In the genomic region with DNA sequence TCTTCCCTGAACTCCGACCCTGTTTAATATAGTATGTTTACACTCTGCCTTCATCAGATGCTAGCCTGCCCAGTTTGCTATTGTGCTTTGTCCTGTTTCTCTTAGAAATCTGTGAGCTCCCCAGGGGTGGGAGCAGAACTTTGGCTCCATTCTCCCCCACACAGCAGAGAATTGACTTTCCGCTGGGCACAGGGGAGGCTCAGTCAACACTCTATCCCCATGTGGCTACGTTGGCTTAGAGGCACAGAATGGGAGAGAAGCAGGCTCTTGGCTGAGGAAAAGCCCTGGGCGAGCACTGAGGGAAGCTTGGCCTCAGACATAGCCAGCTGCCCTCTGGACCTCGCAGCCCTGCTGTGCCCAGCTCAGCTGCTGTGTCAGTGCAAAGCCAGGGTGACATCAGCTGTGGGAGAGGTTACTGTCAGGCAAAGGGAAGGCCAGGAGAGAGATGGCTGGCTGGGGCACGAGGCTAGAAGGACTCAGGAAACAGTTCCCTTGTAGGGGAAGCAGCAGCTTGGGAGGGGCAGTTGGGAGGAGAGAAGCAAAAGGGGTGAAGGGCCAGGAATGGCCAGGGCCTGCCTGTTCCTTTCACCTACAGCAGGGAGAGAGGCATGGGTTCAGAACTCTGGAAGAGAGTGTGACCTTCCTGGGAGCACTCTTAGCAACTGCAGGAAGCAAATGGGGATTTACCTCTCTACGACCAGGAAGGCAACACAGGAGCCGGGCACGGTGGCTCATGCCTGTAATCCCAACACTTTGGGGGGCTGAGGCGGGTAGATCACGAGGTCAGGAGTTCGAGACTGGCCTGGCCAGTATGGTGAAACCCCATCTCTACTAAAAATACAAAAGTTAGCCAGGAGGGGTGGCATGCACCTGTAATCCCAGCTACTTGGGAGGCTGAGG, we compare ENCODE assay signal across 10 cellular contexts. TPM values are rescaled to one million over a fixed set of nuclear protein-coding genes. Genes with fewer than 3 reads are reported as not detected.
DNase-seq lines count a peak whose midpoint lies in the region; ATAC-seq and TF ChIP-seq lines count a peak whose summit lies in the region.
"Had no signal": no experiment of that assay in that cellular context is flagged by ENCODE, and none has a peak within 500 bp of the region (broad histone marks: within the 10 kb centered on the region; RNA-seq: fewer than 3 reads in every experiment).

No MANE protein-coding gene starts in this region.

- H2AFZ ChIP-seq in GM23338: peak overlapping the region; percentile 94

- no peaks in the 10 kb centered on the region; the same call in 1 of the 2 replicates for H3F3A ChIP-seq in GM23338 (replicated peaks; ENCODE audit: low read depth)

- CTCF ChIA-PET in activated CD8-positive, alpha-beta T cell treated with anti-CD3 and anti-CD28 coated beads for 36 hours (lab: Charles Lee): interaction anchor here (0.8 to 16.7 kb wide), 10 partner anchors 10 to 179 kb away, joined by 3 to 292 read pairs (median 7); partner anchors contain the start of gene SEC31B
- CTCF ChIA-PET in activated CD4-positive, alpha-beta memory T cell treated with anti-CD3 and anti-CD28 coated beads, Interleukin-2, amount 10 ng/mL, durations not matched to agents 7 days and 5 days (lab: Charles Lee): interaction anchor here (0.9 to 17.3 kb wide), 5 partner anchors 29 to 177 kb away, joined by 3 to 220 read pairs (median 4); no protein-coding TSS in a partner anchor

- ATAC-seq in GM23338: peak; percentile 9; the same call in 1 of the 3 replicates
- ATAC-seq in activated CD8-positive, alpha-beta T cell treated with anti-CD3 and anti-CD28 coated beads for 36 hours: no peak
- ATAC-seq: natural killer cell treated with Interleukin-12 subunit alpha and Interleukin-12 subunit beta and Interleukin-15 and Interleukin-18, amount 100 ng/mL, for 72 hours had no signal

- POLR2A ChIA-PET in activated CD8-positive, alpha-beta T cell treated with anti-CD3 and anti-CD28 coated beads for 36 hours (lab: Charles Lee): interaction anchor here (0.9 kb wide), 1 partner anchor 32 kb away, joined by 3 read pairs; no protein-coding TSS in a partner anchor
- POLR2A ChIA-PET in activated CD4-positive, alpha-beta memory T cell treated with anti-CD3 and anti-CD28 coated beads, Interleukin-2, amount 10 ng/mL, durations not matched to agents 7 days and 5 days (lab: Charles Lee): interaction anchor here (1.0 to 1.3 kb wide), 3 partner anchors 165 to 194 kb away, joined by 3 read pairs; partner anchors contain the start of gene HIF1AN

- H3K4me3 Mint-ChIP-seq in GM23338: no peak overlapping the region
- no peak overlapping the region for H3K4me3 Mint-ChIP-seq in activated CD8-positive, alpha-beta T cell treated with anti-CD3 and anti-CD28 coated beads for 36 hours
- no peak overlapping the region for H3K4me3 Mint-ChIP-seq in activated CD4-positive, alpha-beta memory T cell treated with anti-CD3 and anti-CD28 coated beads, Interleukin-2, amount 10 ng/mL, durations not matched to agents 7 days and 5 days
- H3K4me3 Mint-ChIP-seq: natural killer cell treated with Interleukin-12 subunit alpha and Interleukin-12 subunit beta and Interleukin-15 and Interleukin-18, amount 100 ng/mL, for 72 hours had no signal

- H3K27me3 Mint-ChIP-seq in GM23338 (ENCODE audit: insufficient read depth, low read depth, poor library complexity): peaks cover 22% of the 10 kb centered on the region
- H3K27me3 Mint-ChIP-seq in activated CD8-positive, alpha-beta T cell treated with anti-CD3 and anti-CD28 coated beads for 36 hours: no peaks in the 10 kb centered on the region
- H3K27me3 Mint-ChIP-seq in activated CD4-positive, alpha-beta memory T cell treated with anti-CD3 and anti-CD28 coated beads, Interleukin-2, amount 10 ng/mL, durations not matched to agents 7 days and 5 days: peaks cover 2% of the 10 kb centered on the region

- no peak overlapping the region for H3K4me2 ChIP-seq in GM23338

- DNase-seq in GM23338 (ENCODE audit: low spot score) (no peak), hippocampal formation (lab: John Stamatoyannopoulos, UW) (peak; percentile 84 to 86), putamen (ENCODE audit: low spot score) (peak; percentile 92), GF-D8 (lab: John Stamatoyannopoulos, UW) (no peak), AG08396 (ENCODE audit: low spot score) (no peak), OCI-M2 (lab: John Stamatoyannopoulos, UW; ENCODE audit: unreplicated experiment) (no peak)
- DNase-seq in activated CD8-positive, alpha-beta T cell treated with anti-CD3 and anti-CD28 coated beads for 36 hours: no peak
- DNase-seq in activated CD4-positive, alpha-beta memory T cell treated with anti-CD3 and anti-CD28 coated beads, Interleukin-2, amount 10 ng/mL, durations not matched to agents 7 days and 5 days: no peak

- no peak overlapping the region for H3K27ac ChIP-seq in GM23338 (ENCODE audit: low read depth)

- no peaks in the 10 kb centered on the region for H3K36me3 ChIP-seq in GM23338 (ENCODE audit: insufficient read depth)
- H3K36me3 ChIP-seq: esophagus muscularis mucosa had no signal

- peaks cover 15% of the 10 kb centered on the region for H3K4me1 ChIP-seq in GM23338 (ENCODE audit: insufficient read depth)

- no peaks in the 10 kb centered on the region for H3K27me3 ChIP-seq in GM23338 (ENCODE audit: insufficient read depth)

- intact Hi-C loops in activated CD8-positive, alpha-beta T cell treated with anti-CD3 and anti-CD28 coated beads for 36 hours (cut with micrococcal nuclease): no loop called here

- H4K20me1 ChIP-seq in GM23338 (replicated peaks; ENCODE audit: insufficient read depth): no peaks in the 10 kb centered on the region

- no peaks in the 10 kb centered on the region for H3K9me3 Mint-ChIP-seq in GM23338
- no peaks in the 10 kb centered on the region for H3K9me3 Mint-ChIP-seq in activated CD8-positive, alpha-beta T cell treated with anti-CD3 and anti-CD28 coated beads for 36 hours
- H3K9me3 Mint-ChIP-seq in activated CD4-positive, alpha-beta memory T cell treated with anti-CD3 and anti-CD28 coated beads, Interleukin-2, amount 10 ng/mL, durations not matched to agents 7 days and 5 days: no peaks in the 10 kb centered on the region
- H3K9me3 Mint-ChIP-seq: natural killer cell treated with Interleukin-12 subunit alpha and Interleukin-12 subunit beta and Interleukin-15 and Interleukin-18, amount 100 ng/mL, for 72 hours had no signal

- no peak for TF ChIP-seq CTCF in GM23338 (conservative IDR thresholded peaks at IDR 0.05; ENCODE audit: low read depth in 2 of 2)
- TF ChIP-seq CTCF in activated CD8-positive, alpha-beta T cell treated with anti-CD3 and anti-CD28 coated beads for 36 hours (IDR thresholded peaks at IDR 0.05): no peak

- peak overlapping the region; percentile 78 for H3K27ac Mint-ChIP-seq in GM23338
- peak overlapping the region; percentile 46 for H3K27ac Mint-ChIP-seq in activated CD8-positive, alpha-beta T cell treated with anti-CD3 and anti-CD28 coated beads for 36 hours
- no peak overlapping the region for H3K27ac Mint-ChIP-seq in activated CD4-positive, alpha-beta memory T cell treated with anti-CD3 and anti-CD28 coated beads, Interleukin-2, amount 10 ng/mL, durations not matched to agents 7 days and 5 days

- no peaks in the 10 kb centered on the region for H3K9me2 ChIP-seq in GM23338 (ENCODE audit: insufficient read depth)

- peaks cover 13% of the 10 kb centered on the region for H3K79me2 ChIP-seq in GM23338 (replicated peaks; ENCODE audit: insufficient read depth)

- no peaks in the 10 kb centered on the region for H3K36me3 Mint-ChIP-seq in GM23338 (ENCODE audit: low read depth)
- peaks cover 2% of the 10 kb centered on the region for H3K36me3 Mint-ChIP-seq in activated CD8-positive, alpha-beta T cell treated with anti-CD3 and anti-CD28 coated beads for 36 hours (ENCODE audit: low read depth)
- H3K36me3 Mint-ChIP-seq in activated CD4-positive, alpha-beta memory T cell treated with anti-CD3 and anti-CD28 coated beads, Interleukin-2, amount 10 ng/mL, durations not matched to agents 7 days and 5 days (ENCODE audit: low read depth): no peaks in the 10 kb centered on the region
- H3K36me3 Mint-ChIP-seq: natural killer cell treated with Interleukin-12 subunit alpha and Interleukin-12 subunit beta and Interleukin-15 and Interleukin-18, amount 100 ng/mL, for 72 hours had no signal

- peaks cover 41% of the 10 kb centered on the region for H3K4me1 Mint-ChIP-seq in GM23338
- peaks cover 17% of the 10 kb centered on the region for H3K4me1 Mint-ChIP-seq in activated CD8-positive, alpha-beta T cell treated with anti-CD3 and anti-CD28 coated beads for 36 hours (ENCODE audit: low read depth)
- H3K4me1 Mint-ChIP-seq in activated CD4-positive, alpha-beta memory T cell treated with anti-CD3 and anti-CD28 coated beads, Interleukin-2, amount 10 ng/mL, durations not matched to agents 7 days and 5 days: peaks cover 28% of the 10 kb centered on the region

- H3K4me3 ChIP-seq in GM23338: no peak overlapping the region
- H3K4me3 ChIP-seq: esophagus muscularis mucosa had no signal

RNA-seq across cellular contexts. Expression of gene SCD, which starts 5.8 kb away (rescaled TPM):
- total RNA-seq in GM23338 (2014; rRNA removed; shearing (Covaris generic)): 781 and 816 TPM in 2 replicates
- polyA plus RNA-seq in GM23338 (2016; fragmentation: Nextera tagmentation; extraction: Ambion mirVana): 325 and 338 TPM in 2 replicates
- 100 to 1,000 TPM; 271 TPM for total RNA-seq in activated CD8-positive, alpha-beta T cell treated with anti-CD3 and anti-CD28 coated beads for 36 hours
- 100 to 1,000 TPM; 198 to 202 TPM for total RNA-seq in activated CD4-positive, alpha-beta memory T cell treated with anti-CD3 and anti-CD28 coated beads, Interleukin-2, amount 10 ng/mL, durations not matched to agents 7 days and 5 days

RNA-seq across cellular contexts. Expression of gene PKD2L1, which starts 11.2 kb away (rescaled TPM):
- total RNA-seq in GM23338 (2014; rRNA removed; shearing (Covaris generic)): not detected in 2 replicates
- not detected in 2 replicates for polyA plus RNA-seq in GM23338 (2016; fragmentation: Nextera tagmentation; extraction: Ambion mirVana)
- not detected for total RNA-seq in activated CD8-positive, alpha-beta T cell treated with anti-CD3 and anti-CD28 coated beads for 36 hours
- under 1 TPM in 1 of 2 experiments, not detected in 1; 0.18 TPM for total RNA-seq in activated CD4-positive, alpha-beta memory T cell treated with anti-CD3 and anti-CD28 coated beads, Interleukin-2, amount 10 ng/mL, durations not matched to agents 7 days and 5 days
- total RNA-seq: esophagus muscularis mucosa; natural killer cell treated with Interleukin-12 subunit alpha and Interleukin-12 subunit beta and Interleukin-15 and Interleukin-18, amount 100 ng/mL, for 72 hours had no signal

RNA-seq across cellular contexts. Expression of gene BLOC1S2, which starts 54.7 kb away (rescaled TPM):
- total RNA-seq in GM23338 (2014; rRNA removed; shearing (Covaris generic)): 68.4 and 72.8 TPM in 2 replicates
- 69.0 and 69.6 TPM in 2 replicates for polyA plus RNA-seq in GM23338 (2016; fragmentation: Nextera tagmentation; extraction: Ambion mirVana)
- 10 to 100 TPM; 45.1 to 48.6 TPM for total RNA-seq in activated CD8-positive, alpha-beta T cell treated with anti-CD3 and anti-CD28 coated beads for 36 hours
- 10 to 100 TPM; 47.5 to 48.8 TPM for total RNA-seq in activated CD4-positive, alpha-beta memory T cell treated with anti-CD3 and anti-CD28 coated beads, Interleukin-2, amount 10 ng/mL, durations not matched to agents 7 days and 5 days

Comparison
In these comparisons a context has a peak if more than half of its experiments do, and no peak if none do; other contexts are left out.
1. DNase-seq: peak in hippocampal formation (2 of 2) and putamen (single experiment); none in GM23338 (single experiment), activated CD8-positive, alpha-beta T cell treated with anti-CD3 and anti-CD28 coated beads for 36 hours (single experiment), GF-D8 (single experiment), AG08396 (single experiment), OCI-M2 (single experiment) and activated CD4-positive, alpha-beta memory T cell treated with anti-CD3 and anti-CD28 coated beads, Interleukin-2, amount 10 ng/mL, durations not matched to agents 7 days and 5 days (single experiment).